34 cellular contexts compared by ENCODE assay signal in genomic region chr11:119643878-119644225, GRCh38.
"Had no signal": no experiment of that assay in that cellular context is flagged by ENCODE, and none has a peak within 500 bp of the region (broad histone marks: within the 10 kb centered on the region; RNA-seq: fewer than 3 reads in every experiment).

No MANE protein-coding gene starts in this region.

- H3K4me1 ChIP-seq: body of pancreas, colonic mucosa had no signal

- H3K4me3 Mint-ChIP-seq: activated B cell treated with CpG ODN at 0.5 μM for 24 hours; activated CD8-positive, alpha-beta T cell treated with anti-CD3 and anti-CD28 coated beads for 36 hours; activated naive CD8-positive, alpha-beta T cell; activated T-cell treated with anti-CD3 and anti-CD28 coated beads, Interleukin-2, amount 50 U/mL, for 4 hours; activated T-helper 17 cell treated with anti-CD3 and anti-CD28 coated beads, Interleukin-2, amount 50 U/mL, for 72 hours; dendritic cell treated with granulocyte-macrophage colony-stimulating factor and Interleukin-4, amounts not matched to agents 40 ng/mL and 50 ng/mL, for 4 days; endodermal cell; T-helper 17 cell; T-helper 2 cell treated with Interferon-gamma antibody and Interleukin-4, amounts not matched to agents 5 μg/mL and 100 μg/mL, for 36 hours had no signal

- H3K27ac ChIP-seq: body of pancreas, cardiac muscle cell, colonic mucosa, dorsolateral prefrontal cortex, WERI-Rb-1 had no signal

- H3K27me3 ChIP-seq: body of pancreas, cardiac muscle cell, colonic mucosa, dorsolateral prefrontal cortex had no signal

- H3K36me3 ChIP-seq: cardiac muscle cell, colonic mucosa, WERI-Rb-1 had no signal

- FAIRE-seq: frontal cortex had no signal

- ATAC-seq: activated CD4-positive, CD25-positive, alpha-beta regulatory T cell treated with anti-CD3 and anti-CD28 coated beads, Interleukin-2, amount 50 U/mL, for 24 hours; activated CD8-positive, alpha-beta T cell treated with anti-CD3 and anti-CD28 coated beads for 36 hours; activated T-cell treated with anti-CD3 and anti-CD28 coated beads, Interleukin-2, amount 50 U/mL, for 4 hours; activated T-helper 17 cell treated with anti-CD3 and anti-CD28 coated beads, Interleukin-2, amount 50 U/mL, for 72 hours; body of pancreas; esophagus mucosa; T-helper 17 cell had no signal

- H3K4me3 ChIP-seq: body of pancreas, cardiac muscle cell, colonic mucosa, dorsolateral prefrontal cortex had no signal

- H3K36me3 Mint-ChIP-seq: activated naive CD8-positive, alpha-beta T cell had no signal

- H3K9me3 ChIP-seq: body of pancreas, colonic mucosa had no signal

- H3K27ac Mint-ChIP-seq: activated B cell treated with CpG ODN at 0.5 μM for 24 hours; activated CD8-positive, alpha-beta T cell treated with anti-CD3 and anti-CD28 coated beads for 36 hours; activated naive CD8-positive, alpha-beta T cell; activated T-helper 17 cell treated with anti-CD3 and anti-CD28 coated beads, Interleukin-2, amount 50 U/mL, for 72 hours; dendritic cell treated with granulocyte-macrophage colony-stimulating factor and Interleukin-4, amounts not matched to agents 40 ng/mL and 50 ng/mL, for 4 days; endodermal cell; T-helper 17 cell; T-helper 2 cell treated with Interferon-gamma antibody and Interleukin-4, amounts not matched to agents 5 μg/mL and 100 μg/mL, for 36 hours had no signal

- H3K9me3 Mint-ChIP-seq: activated B cell treated with CpG ODN at 0.5 μM for 24 hours; activated CD8-positive, alpha-beta T cell treated with anti-CD3 and anti-CD28 coated beads for 36 hours; activated T-cell treated with anti-CD3 and anti-CD28 coated beads, Interleukin-2, amount 50 U/mL, for 4 hours; activated T-helper 17 cell treated with anti-CD3 and anti-CD28 coated beads, Interleukin-2, amount 50 U/mL, for 72 hours; dendritic cell treated with granulocyte-macrophage colony-stimulating factor and Interleukin-4, amounts not matched to agents 40 ng/mL and 50 ng/mL, for 4 days; endodermal cell had no signal

- H3K4me1 Mint-ChIP-seq: activated B cell treated with CpG ODN at 0.5 μM for 24 hours; activated T-helper 17 cell treated with anti-CD3 and anti-CD28 coated beads, Interleukin-2, amount 50 U/mL, for 72 hours had no signal

- DNase-seq: activated B cell treated with CpG ODN at 0.5 μM for 24 hours; activated CD4-positive, alpha-beta T cell treated with anti-CD3 and anti-CD28 coated beads for 48 hours; activated CD4-positive, alpha-beta T cell treated with anti-CD3 and anti-CD28 coated beads, Interleukin-2, amount 50 U/mL, for 1 hour; activated CD4-positive, alpha-beta T cell treated with anti-CD3 and anti-CD28 coated beads, Interleukin-2, amount 50 U/mL, for 48 hours; activated CD8-positive, alpha-beta memory T cell treated with anti-CD3 and anti-CD28 coated beads for 24 hours; activated CD8-positive, alpha-beta T cell treated with anti-CD3 and anti-CD28 coated beads for 36 hours; activated effector memory CD4-positive, alpha-beta T cell treated with Interleukin-2 at 50 U/mL for 16 hours; activated gamma-delta T cell treated with Interleukin-2 at 50 U/mL for 16 hours; activated naive CD4-positive, alpha-beta T cell treated with anti-CD3 and anti-CD28 coated beads, Interleukin-2, amount 50 U/mL, for 16 hours; activated naive CD4-positive, alpha-beta T cell treated with Interleukin-2 at 50 U/mL for 16 hours; activated T-cell treated with anti-CD3 and anti-CD28 coated beads, Interleukin-2, amount 50 U/mL, for 4 hours; amygdala; aorta; body of pancreas; central memory CD4-positive, alpha-beta T cell; cerebellar nuclear complex; colonic mucosa; dorsolateral prefrontal cortex; effector memory CD4-positive, alpha-beta T cell; endodermal cell; foreskin fibroblast; head of caudate nucleus; T-helper 1 cell; T-helper 17 cell; T1000; WERI-Rb-1 had no signal

- H3K27me3 Mint-ChIP-seq: activated CD8-positive, alpha-beta T cell treated with anti-CD3 and anti-CD28 coated beads for 36 hours had no signal
